In genomic region chr12:8698132-8698829, GRCh38 we compare ENCODE assay signal across 8 cellular contexts. TPM values are rescaled to one million over a fixed set of nuclear protein-coding genes. Genes with fewer than 3 reads are reported as not detected.
A peak's percentile ranks its signal among the peaks of the same experiment; 100 is the strongest.
DNase-seq lines count a peak whose midpoint lies in the region; ATAC-seq and TF ChIP-seq lines count a peak whose summit lies in the region.

No MANE protein-coding gene starts in this region.

- peaks cover 9 to 36% (median 21%) of the 10 kb centered on the region in 3 donors for H3K27me3 Mint-ChIP-seq in CD14-positive monocyte (ENCODE audit: low read depth in 3 of 3)

- peak overlapping the region; percentile 79 to 98 for H3K27ac ChIP-seq in lung (ENCODE audit: low read depth in 1 of 2, low read length in 1 of 2)

- DNase-seq in CD14-positive monocyte (ENCODE audit: low spot score): peak; percentile 48
- DNase-seq in Jurkat, Clone E6-1 (ENCODE audit: low read depth, low spot score): no peak
- peak; percentile 53 to 59 for DNase-seq in activated CD4-positive, alpha-beta T cell treated with anti-CD3 and anti-CD28 coated beads for 4 hours
- peak; percentile 64 for DNase-seq in dermis blood vessel endothelial cell
- DNase-seq in lung (ENCODE audit: low spot score): peak; percentile 45
- DNase-seq in stimulated activated CD8-positive, alpha-beta memory T cell treated with anti-CD3 and anti-CD28 coated beads, Interleukin-12 subunit alpha, Interleukin-12 subunit beta, amount 100 ng/mL, for 24 hours (ENCODE audit: extremely low read depth): peak; percentile 14
- no peak for DNase-seq in foreskin melanocyte

- WGBS in lung, 2 donors: 1% methylated on average over 64 to 85 of the region's 85 CpGs

- peaks cover 0 to 3% of the 10 kb centered on the region in 2 donors for H3K4me1 ChIP-seq in lung (ENCODE audit: control insufficient read depth in 2 of 2, insufficient read depth in 2 of 2, low read length in 2 of 2)

- no peak for TF ChIP-seq CTCF in CD14-positive monocyte (IDR thresholded peaks at IDR 0.05)
- no peak for TF ChIP-seq CTCF in lung (IDR thresholded peaks at IDR 0.05; ENCODE audit: control extremely low read depth, extremely low read depth)

- no peaks in the 10 kb centered on the region for H3K27me3 ChIP-seq in lung (ENCODE audit: control insufficient read depth, insufficient read depth)

- peaks cover 0 to 6% (median 0%) of the 10 kb centered on the region in 7 donors for H3K9me3 Mint-ChIP-seq in CD14-positive monocyte

- H3K4me3 Mint-ChIP-seq in CD14-positive monocyte: peak overlapping the region; percentile 94 to 96

- H3K36me3 Mint-ChIP-seq in CD14-positive monocyte: peaks cover 0 to 8% of the 10 kb centered on the region in 2 donors

- peaks cover 27% of the 10 kb centered on the region for H3K4me1 Mint-ChIP-seq in CD14-positive monocyte

- H3K9me3 ChIP-seq in lung (ENCODE audit: control insufficient read depth in 2 of 2, insufficient read depth in 1 of 2, low read length in 1 of 2): no peaks in the 10 kb centered on the region

- H3K36me3 ChIP-seq in lung (ENCODE audit: control insufficient read depth in 2 of 2, insufficient read depth in 2 of 2, low read length in 2 of 2): no peaks in the 10 kb centered on the region

- ATAC-seq in GM21423 (IDR thresholded peaks at IDR 0.05; ENCODE audit: unreplicated experiment): peak; percentile 38
- peak; percentile 75 for ATAC-seq in lung (ENCODE audit: insufficient read depth, low FRiP score)

- intact Hi-C loops in CD14-positive monocyte (cut with micrococcal nuclease): no loop called here

- peak overlapping the region; percentile 76 for H3K4me3 ChIP-seq in Jurkat, Clone E6-1 (ENCODE audit: low read length)
- H3K4me3 ChIP-seq in lung: peak overlapping the region; percentile 99

- peak overlapping the region in 6 of 7 donors; percentile 70 to 90 (median 80) for H3K27ac Mint-ChIP-seq in CD14-positive monocyte

RNA-seq across cellular contexts. Expression of gene RIMKLB, which starts 0.5 kb away (rescaled TPM):
- polyA plus RNA-seq in CD14-positive monocyte (1 to 10 TPM; 1.0 to 1.2 TPM), lung (10 to 100 TPM; 19.9 to 43.2 TPM)
- polyA plus RNA-seq in Jurkat, Clone E6-1 (2012; ENCODE audit: insufficient read depth, insufficient read length): 31.9 TPM
- total RNA-seq in dermis blood vessel endothelial cell (46.4 and 180 TPM in 2 replicates), lung (10 to 100 TPM; 28.2 to 95.1 TPM)

RNA-seq across cellular contexts. Expression of gene MFAP5, which starts 35.7 kb away (rescaled TPM):
- polyA plus RNA-seq in CD14-positive monocyte (not detected), lung (1 to 10 TPM; 1.6 to 2.6 TPM)
- not detected for polyA plus RNA-seq in Jurkat, Clone E6-1 (2012; ENCODE audit: insufficient read depth, insufficient read length)
- total RNA-seq in dermis blood vessel endothelial cell (0.19 and 0.85 TPM in 2 replicates), lung (10 to 100 TPM in 1 of 2 donors, 1 to 10 TPM in 1; 4.4 to 10.0 TPM)

Comparison
In these comparisons a context has a peak if more than half of its experiments do, and no peak if none do; other contexts are left out.
1. DNase-seq: peak in CD14-positive monocyte (single experiment), activated CD4-positive, alpha-beta T cell treated with anti-CD3 and anti-CD28 coated beads for 4 hours (2 of 2), dermis blood vessel endothelial cell (single experiment), lung (single experiment) and stimulated activated CD8-positive, alpha-beta memory T cell treated with anti-CD3 and anti-CD28 coated beads, Interleukin-12 subunit alpha, Interleukin-12 subunit beta, amount 100 ng/mL, for 24 hours (single experiment); none in Jurkat, Clone E6-1 (single experiment) and foreskin melanocyte (single experiment).